In the genomic region with DNA sequence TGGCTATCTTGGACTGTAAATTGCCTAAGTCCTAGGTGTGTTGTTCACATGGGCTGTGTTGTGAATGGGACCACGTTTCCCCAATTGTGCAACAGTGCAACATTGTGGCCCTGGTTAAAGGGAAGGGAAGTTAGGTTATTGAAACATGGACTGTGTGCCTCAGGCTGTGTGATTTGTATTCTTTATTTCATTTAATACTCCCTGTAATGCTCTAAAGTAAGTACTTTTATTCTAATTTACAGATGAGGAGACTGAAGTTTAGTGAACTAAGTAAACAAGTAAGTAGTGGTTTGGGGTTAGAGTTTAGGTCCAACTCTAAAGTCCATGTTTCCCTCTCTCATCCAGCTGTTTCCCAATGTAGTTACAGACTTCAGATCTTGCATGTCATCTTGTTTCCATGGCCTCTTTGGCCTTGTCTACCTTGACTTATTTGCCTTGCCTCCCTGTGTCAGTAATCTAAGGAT, we compare ENCODE assay signal across 26 cellular contexts.
DNase-seq lines count a peak whose midpoint lies in the region; ATAC-seq and TF ChIP-seq lines count a peak whose summit lies in the region.
"Had no signal": no experiment of that assay in that cellular context is flagged by ENCODE, and none has a peak within 500 bp of the region (broad histone marks: within the 10 kb centered on the region; RNA-seq: fewer than 3 reads in every experiment).

No MANE protein-coding gene starts in this region.

- no peak overlapping the region for H3K27ac ChIP-seq in CD4-positive, alpha-beta T cell (ENCODE audit: low read depth, low read length)
- peak overlapping the region; percentile 76 for H3K27ac ChIP-seq in neutrophil
- H3K27ac ChIP-seq: ascending aorta, BLaER1, esophagus squamous epithelium, gastroesophageal sphincter, left ventricle myocardium inferior had no signal

- no peak for ATAC-seq in CD4-positive, alpha-beta T cell (ENCODE audit: poor library complexity)
- ATAC-seq in HG02642 (IDR thresholded peaks at IDR 0.05; ENCODE audit: poor library complexity, unreplicated experiment) (no peak), HG03045 (IDR thresholded peaks at IDR 0.05; ENCODE audit: unreplicated experiment) (no peak)
- ATAC-seq: activated naive CD4-positive, alpha-beta T cell treated with anti-CD3 and anti-CD28 coated beads, Interleukin-2, amount 50 U/mL, for 72 hours; activated T-helper 17 cell treated with anti-CD3 and anti-CD28 coated beads, Interleukin-2, amount 50 U/mL, for 72 hours; gastroesophageal sphincter had no signal

- no peaks in the 10 kb centered on the region for H3K27me3 ChIP-seq in CD4-positive, alpha-beta T cell (ENCODE audit: control insufficient read depth, insufficient read depth, low read length)
- H3K27me3 ChIP-seq in neutrophil = no peaks in the 10 kb centered on the region
- H3K27me3 ChIP-seq: ascending aorta, BLaER1, esophagus squamous epithelium, gastroesophageal sphincter had no signal

- CTCF ChIA-PET in CD4-positive, alpha-beta T cell (lab: Charles Lee) = interaction anchor here (0.9 kb wide), 1 partner anchor 78 kb away, joined by 3 read pairs; a partner anchor contains a TSS

- H3K4me1 ChIP-seq in neutrophil (ENCODE audit: control insufficient read depth in 1 of 2, insufficient read depth in 1 of 2, low read depth in 1 of 2, low read length in 1 of 2) = peaks cover 67 to 74% of the 10 kb centered on the region in 2 experiments

- intact Hi-C loops in CD4-positive, alpha-beta T cell (cut with DNase I, micrococcal nuclease) = no loop called here

- H3K36me3 ChIP-seq in neutrophil = no peaks in the 10 kb centered on the region
- H3K36me3 ChIP-seq: ascending aorta, gastroesophageal sphincter, left ventricle myocardium inferior had no signal

- H3K27ac Mint-ChIP-seq in CD4-positive, alpha-beta T cell = peak overlapping the region; percentile 75
- peak overlapping the region in 2 of 3 donors; percentile 53 to 57 for H3K27ac Mint-ChIP-seq in IgD-negative memory B cell
- peak overlapping the region; percentile 42 for H3K27ac Mint-ChIP-seq in chondrocyte (ENCODE audit: unreplicated experiment)
- H3K27ac Mint-ChIP-seq: activated CD4-positive, alpha-beta memory T cell treated with anti-CD3 and anti-CD28 coated beads for 36 hours; type B pancreatic cell had no signal

- no peak for DNase-seq in CD4-positive, alpha-beta T cell
- DNase-seq in chondrocyte (ENCODE audit: low spot score) (no peak), NCI-H226 (no peak)
- DNase-seq: activated CD4-positive, alpha-beta memory T cell treated with anti-CD3 and anti-CD28 coated beads for 36 hours; activated CD4-positive, CD25-positive, alpha-beta regulatory T cell treated with anti-CD3 and anti-CD28 coated beads, Interleukin-2, amount 50 U/mL, for 72 hours; activated CD8-positive, alpha-beta memory T cell treated with anti-CD3 and anti-CD28 coated beads, Interleukin-2, amount 50 U/mL, for 4 hours; cortex of kidney; esophagus squamous epithelium; H7; left ventricle myocardium inferior; NCI-H1417; NCI-H2029 treated with DMSO at 0.1 percent for 48 hours; NCI-H2227 treated with DMSO at 0.1 percent for 48 hours; NCI-H748 treated with DMSO at 0.1 percent for 48 hours; substantia nigra had no signal

- POLR2A ChIA-PET in CD4-positive, alpha-beta T cell (lab: Charles Lee) = interaction anchor here (1.3 to 2.6 kb wide), 2 partner anchors 10 to 79 kb away, joined by 3 to 8 read pairs; a partner anchor contains a TSS

- TF ChIP-seq CTCF in CD4-positive, alpha-beta T cell (IDR thresholded peaks at IDR 0.05) = no peak
- TF ChIP-seq CTCF in chondrocyte (IDR thresholded peaks at IDR 0.05) (no peak), neutrophil (IDR thresholded peaks at IDR 0.05) (no peak)

- H3K4me3 ChIP-seq in neutrophil (ENCODE audit: low read depth in 1 of 2, low read length in 1 of 2) = no peak overlapping the region
- H3K4me3 ChIP-seq: ascending aorta, BLaER1, esophagus squamous epithelium, gastroesophageal sphincter, left ventricle myocardium inferior, skin epidermis had no signal

- H3K9me3 ChIP-seq in CD4-positive, alpha-beta T cell (ENCODE audit: control insufficient read depth, low read length) = no peaks in the 10 kb centered on the region
- H3K9me3 ChIP-seq in neutrophil = no peaks in the 10 kb centered on the region
- H3K9me3 ChIP-seq: ascending aorta, BLaER1, esophagus squamous epithelium, gastroesophageal sphincter, left ventricle myocardium inferior had no signal

- H3K36me3 Mint-ChIP-seq in CD4-positive, alpha-beta T cell (ENCODE audit: low read depth) = peaks cover 5% of the 10 kb centered on the region
- H3K36me3 Mint-ChIP-seq in IgD-negative memory B cell (peaks cover 17% of the 10 kb centered on the region), chondrocyte (ENCODE audit: low read depth) (no peaks in the 10 kb centered on the region)

- H3K9me3 Mint-ChIP-seq in CD4-positive, alpha-beta T cell = no peaks in the 10 kb centered on the region
- H3K9me3 Mint-ChIP-seq in IgD-negative memory B cell = peaks cover 0 to under 1% (median 0%) of the 10 kb centered on the region in 3 donors
- no peaks in the 10 kb centered on the region for H3K9me3 Mint-ChIP-seq in chondrocyte (ENCODE audit: low read depth)
- H3K9me3 Mint-ChIP-seq: activated CD4-positive, alpha-beta memory T cell treated with anti-CD3 and anti-CD28 coated beads for 36 hours; activated T-helper 17 cell treated with anti-CD3 and anti-CD28 coated beads, Interleukin-2, amount 50 U/mL, for 72 hours; type B pancreatic cell had no signal

- no peaks in the 10 kb centered on the region for H3K27me3 Mint-ChIP-seq in CD4-positive, alpha-beta T cell
- H3K27me3 Mint-ChIP-seq in IgD-negative memory B cell (no peaks in the 10 kb centered on the region), chondrocyte (ENCODE audit: low read depth) (no peaks in the 10 kb centered on the region)
- H3K27me3 Mint-ChIP-seq: activated CD4-positive, alpha-beta memory T cell treated with anti-CD3 and anti-CD28 coated beads for 36 hours; activated T-helper 17 cell treated with anti-CD3 and anti-CD28 coated beads, Interleukin-2, amount 50 U/mL, for 72 hours; type B pancreatic cell had no signal

- H3K4me3 Mint-ChIP-seq in CD4-positive, alpha-beta T cell = no peak overlapping the region
- H3K4me3 Mint-ChIP-seq in IgD-negative memory B cell = no peak overlapping the region
- no peak overlapping the region for H3K4me3 Mint-ChIP-seq in chondrocyte (ENCODE audit: unreplicated experiment)
- H3K4me3 Mint-ChIP-seq: activated CD4-positive, alpha-beta memory T cell treated with anti-CD3 and anti-CD28 coated beads for 36 hours; activated T-helper 17 cell treated with anti-CD3 and anti-CD28 coated beads, Interleukin-2, amount 50 U/mL, for 72 hours; type B pancreatic cell had no signal

- H3K4me1 Mint-ChIP-seq in CD4-positive, alpha-beta T cell (ENCODE audit: low read depth) = peaks cover 76% of the 10 kb centered on the region
- H3K4me1 Mint-ChIP-seq in IgD-negative memory B cell (peaks cover 26 to 42% (median 30%) of the 10 kb centered on the region in 3 donors), chondrocyte (ENCODE audit: low read depth) (peaks cover 24% of the 10 kb centered on the region)
